In genomic region chr12:120390540-120391120, GRCh38 we compare ENCODE assay signal across 21 cellular contexts. TPM values are rescaled to one million over a fixed set of nuclear protein-coding genes. Genes with fewer than 3 reads are reported as not detected.
DNase-seq lines count a peak whose midpoint lies in the region; ATAC-seq and TF ChIP-seq lines count a peak whose summit lies in the region.
"Had no signal": no experiment of that assay in that cellular context is flagged by ENCODE, and none has a peak within 500 bp of the region (broad histone marks: within the 10 kb centered on the region; RNA-seq: fewer than 3 reads in every experiment).

No MANE protein-coding gene starts in this region.

- no peak for ATAC-seq in esophagus mucosa
- no peak for ATAC-seq in HG03108 (IDR thresholded peaks at IDR 0.05; ENCODE audit: unreplicated experiment)
- ATAC-seq in GM21367 (IDR thresholded peaks at IDR 0.05; ENCODE audit: unreplicated experiment) = no peak
- ATAC-seq: CD8-positive, alpha-beta T cell; GM12878; HCT116 had no signal

- H3K27me3 Mint-ChIP-seq in brain (no peaks in the 10 kb centered on the region), neural crest cell (ENCODE audit: low read depth) (no peaks in the 10 kb centered on the region)

- CTCF ChIA-PET in HEK293 (lab: Yijun Ruan, JAX) = interaction anchor here (1.2 to 1.3 kb wide), 2 partner anchors 14 to 24 kb away, joined by 3 to 5 read pairs; no protein-coding TSS in a partner anchor

- no peak for TF ChIP-seq CTCF in HEK293 (tag by site-specific recombination; IDR thresholded peaks at IDR 0.05)
- no peak for TF ChIP-seq CTCF in brain (conservative IDR thresholded peaks at IDR 0.05)
- TF ChIP-seq CTCF in neural crest cell (conservative IDR thresholded peaks at IDR 0.05) = no peak

- H3K4me3 Mint-ChIP-seq in brain (peak overlapping the region in 1 of 5 experiments; percentile 24), neural crest cell (peak overlapping the region; percentile 38)
- H3K4me3 Mint-ChIP-seq: CD8-positive, alpha-beta T cell had no signal

- no peak overlapping the region for H3K27ac ChIP-seq in HEK293 (ENCODE audit: extremely low read depth, low read depth, low read length)
- H3K27ac ChIP-seq: BLaER1 treated with 17β-estradiol and CSF1 and Interleukin-3, amounts not matched to agents 10 nM and 100 nM; GM23248 had no signal

- H3K27ac Mint-ChIP-seq in brain (peak overlapping the region in 4 of 5 experiments; percentile 9 to 99 (median 96)), neural crest cell (ENCODE audit: unreplicated experiment) (peak overlapping the region; percentile 71)
- H3K27ac Mint-ChIP-seq: CD8-positive, alpha-beta T cell had no signal

- no peaks in the 10 kb centered on the region for H3K36me3 ChIP-seq in HEK293 (ENCODE audit: control insufficient read depth in 2 of 2, insufficient read depth in 1 of 2, low read length in 2 of 2)
- H3K36me3 ChIP-seq: BLaER1 treated with 17β-estradiol and CSF1 and Interleukin-3, amounts not matched to agents 10 nM and 100 nM had no signal

- H3K9me3 Mint-ChIP-seq in brain (peaks cover 0 to 6% (median 0%) of the 10 kb centered on the region in 5 experiments), neural crest cell (no peaks in the 10 kb centered on the region)
- H3K9me3 Mint-ChIP-seq: CD8-positive, alpha-beta T cell had no signal

- H3K4me1 Mint-ChIP-seq in brain (peaks cover 60% of the 10 kb centered on the region), neural crest cell (peaks cover 53% of the 10 kb centered on the region)

- POLR2A ChIA-PET in HEK293 (lab: Yijun Ruan, JAX) = no interaction called here

- no peaks in the 10 kb centered on the region for H3K4me1 ChIP-seq in HEK293 (ENCODE audit: control insufficient read depth, insufficient read depth, low read length)

- H3K9me3 ChIP-seq in HEK293 (ENCODE audit: control insufficient read depth, insufficient read depth, low read depth, low read length) = no peaks in the 10 kb centered on the region
- H3K9me3 ChIP-seq: BLaER1 treated with 17β-estradiol and CSF1 and Interleukin-3, amounts not matched to agents 10 nM and 100 nM had no signal

- H3K4me3 ChIP-seq in HEK293 (ENCODE audit: low read depth, low read length) = no peak overlapping the region
- H3K4me3 ChIP-seq: BLaER1 treated with 17β-estradiol and CSF1 and Interleukin-3, amounts not matched to agents 10 nM and 100 nM; GM12878; GM23248 had no signal

- no peak for DNase-seq in neural crest cell (ENCODE audit: low read depth, low spot score)
- no peak for DNase-seq in COLO668 (lab: John Stamatoyannopoulos, UW; ENCODE audit: unreplicated experiment)
- DNase-seq: 8988T; CD8-positive, alpha-beta T cell; COR-L47; DMS 273 treated with DMSO at 0.1 percent for 48 hours; DMS53; DND-41; EL; GM23248; H7 had no signal

- no peaks in the 10 kb centered on the region for H3K36me3 Mint-ChIP-seq in brain
- no peaks in the 10 kb centered on the region for H3K36me3 Mint-ChIP-seq in neural crest cell (ENCODE audit: low read depth)
- H3K36me3 Mint-ChIP-seq: CD8-positive, alpha-beta T cell had no signal

TF ChIP-seq in HEK293, 187 proteins besides CTCF, POLR2A, EP300 and RAD21:
- peak; percentile 98 for TF ChIP-seq ZNF366 (tag by site-specific recombination; conservative IDR thresholded peaks at IDR 0.05)
- no peak for TF ChIP-seq ZNF302 (tag by site-specific recombination; IDR thresholded peaks at IDR 0.05; ENCODE audit: low read depth)
- TF ChIP-seq ZNF335 (tag by site-specific recombination; conservative IDR thresholded peaks at IDR 0.05) = no peak
- TF ChIP-seq ZNF624 (tag by site-specific recombination; IDR thresholded peaks at IDR 0.05) = no peak
- TF ChIP-seq PRDM1 (tag by site-specific recombination; IDR thresholded peaks at IDR 0.05) = peak; percentile 70
- 0 out of 2 replicates have a peak, but pooled peaks have one; percentile 23 for TF ChIP-seq ZBTB21 (tag by site-specific recombination; IDR thresholded peaks at IDR 0.05)
- TF ChIP-seq ZNF544 (tag by site-specific recombination; IDR thresholded peaks at IDR 0.05) = no peak
- no peak for TF ChIP-seq KLF1 (tag by site-specific recombination; IDR thresholded peaks at IDR 0.05)
- TF ChIP-seq ZNF585B (tag by site-specific recombination; IDR thresholded peaks at IDR 0.05) = no peak
- no peak for TF ChIP-seq ZNF677 (tag by site-specific recombination; IDR thresholded peaks at IDR 0.05)
- no peak for TF ChIP-seq ZNF266 (tag by site-specific recombination; IDR thresholded peaks at IDR 0.05; ENCODE audit: low read depth)
- TF ChIP-seq ZNF623 (tag by site-specific recombination; IDR thresholded peaks at IDR 0.05) = peak; percentile 99
- TF ChIP-seq ZNF398 (tag by site-specific recombination; IDR thresholded peaks at IDR 0.05) = peak; percentile 30; the same call in 1 of the 2 replicates
- no peak for TF ChIP-seq REPIN1 (tag by site-specific recombination; IDR thresholded peaks at IDR 0.05; ENCODE audit: low read depth)
- TF ChIP-seq ZNF664 (tag by site-specific recombination; IDR thresholded peaks at IDR 0.05) = no peak
- no peak for TF ChIP-seq MYNN (tag by site-specific recombination; IDR thresholded peaks at IDR 0.05; ENCODE audit: borderline replicate concordance)
- TF ChIP-seq PRDM6 (tag by site-specific recombination; IDR thresholded peaks at IDR 0.05) = no peak
- TF ChIP-seq ZNF311 (tag by site-specific recombination; IDR thresholded peaks at IDR 0.05; ENCODE audit: borderline replicate concordance) = no peak
- TF ChIP-seq ZNF670 (tag by site-specific recombination; IDR thresholded peaks at IDR 0.05; ENCODE audit: low read depth) = no peak
- TF ChIP-seq ZNF658 (tag by site-specific recombination; IDR thresholded peaks at IDR 0.05) = no peak
- no peak for TF ChIP-seq GLIS1 (tag by site-specific recombination; IDR thresholded peaks at IDR 0.05)

RNA-seq across cellular contexts. Expression of gene MSI1, which starts 21.7 kb away (rescaled TPM):
- 69.7 TPM for polyA plus RNA-seq in brain (ENCODE audit: insufficient read depth, low read depth, low replicate concordance)
- total RNA-seq in neural crest cell = 224 and 229 TPM in 2 replicates
- 0.28 TPM for total RNA-seq in esophagus mucosa
- total RNA-seq: CD8-positive, alpha-beta T cell; GM12878; GM23248; HT-29 had no signal
- polyA plus RNA-seq: AG04450, GM23248 had no signal

RNA-seq across cellular contexts. Expression of gene COX6A1, which starts 47.3 kb away (rescaled TPM):
- 1,091 TPM for polyA plus RNA-seq in brain (ENCODE audit: insufficient read depth, low read depth, low replicate concordance)
- total RNA-seq in neural crest cell (315 and 320 TPM in 2 replicates), esophagus mucosa (514 TPM)

RNA-seq across cellular contexts. Expression of gene TRIAP1, which starts 55.6 kb away (rescaled TPM):
- 10.9 TPM for polyA plus RNA-seq in brain (ENCODE audit: insufficient read depth, low read depth, low replicate concordance)
- total RNA-seq in neural crest cell (38.0 and 38.1 TPM in 2 replicates), esophagus mucosa (22.4 TPM)

RNA-seq across cellular contexts. Expression of gene GATC, which starts 55.6 kb away (rescaled TPM):
- polyA plus RNA-seq in brain (ENCODE audit: insufficient read depth, low read depth, low replicate concordance) = 25.4 TPM
- total RNA-seq in neural crest cell (32.0 and 33.8 TPM in 2 replicates), esophagus mucosa (9.8 TPM)

Comparison
In these comparisons a context has a peak if more than half of its experiments do, and no peak if none do; other contexts are left out.
1. RNA of gene MSI1, which starts 21.7 kb away (total RNA-seq): 224 to 229 TPM in neural crest cell; 0.28 TPM in esophagus mucosa (single experiment); every median in the first group is over 100 times any median in the second.